In the genomic region with DNA sequence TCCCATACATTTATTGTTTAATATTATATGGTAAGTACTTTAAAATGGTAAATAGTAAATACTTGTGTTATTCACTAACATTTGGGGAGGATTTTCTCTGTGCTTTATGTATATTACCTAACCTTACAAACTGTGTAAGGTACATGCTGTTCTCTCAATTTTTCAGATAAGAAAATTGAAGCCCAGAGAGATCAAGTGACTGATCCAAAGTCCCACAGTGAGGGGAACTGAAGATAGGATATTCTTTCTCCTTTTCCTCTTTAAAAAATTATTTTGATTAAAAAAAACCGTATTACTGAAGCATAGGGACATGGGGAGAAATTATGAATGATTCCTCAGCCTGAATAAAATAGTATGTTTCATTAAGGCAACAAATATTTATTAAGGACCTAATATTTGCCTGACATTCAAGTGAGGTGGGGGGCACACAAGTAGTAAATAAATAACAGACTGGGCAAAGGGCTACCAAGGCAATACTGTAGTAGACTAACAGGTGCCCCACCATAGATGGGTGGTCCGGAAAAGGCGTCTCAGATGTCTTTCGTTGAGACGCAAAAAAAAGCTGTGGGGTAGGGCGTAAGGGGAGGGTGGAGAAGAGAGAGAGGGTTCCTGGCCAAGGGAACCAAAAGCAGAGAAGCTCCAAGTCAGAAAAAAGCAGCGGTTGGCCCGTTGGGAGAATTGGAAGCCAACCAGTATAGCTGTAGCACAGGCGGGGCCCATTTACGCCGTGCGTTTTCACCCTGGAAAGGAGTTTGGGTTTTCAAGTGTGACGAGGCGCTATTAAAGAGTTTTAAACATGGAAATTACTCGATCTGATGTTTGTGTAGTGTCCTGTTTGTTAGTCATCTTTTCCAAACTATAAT, we compare ENCODE assay signal across 8 cellular contexts. TPM values are rescaled to one million over a fixed set of nuclear protein-coding genes. Genes with fewer than 3 reads are reported as not detected.
DNase-seq lines count a peak whose midpoint lies in the region; ATAC-seq, FAIRE-seq and TF ChIP-seq lines count a peak whose summit lies in the region.

No MANE protein-coding gene starts in this region.

- intact Hi-C loops in CD8-positive, alpha-beta T cell (cut with DNase I, micrococcal nuclease) = loop anchor here (1.0 to 5.0 kb wide), 8 partner anchors 158 to 898 kb away; a partner anchor contains a TSS
- intact Hi-C loops in PC-3 (cut with micrococcal nuclease) = loop anchor here (2.0 to 10.0 kb wide), 2 partner anchors 79 to 155 kb away; a partner anchor contains a TSS

- peaks cover 43% of the 10 kb centered on the region for H3K79me2 ChIP-seq in PC-3 (ENCODE audit: low read length)

- H3K9me2 ChIP-seq in PC-3 (replicated peaks; ENCODE audit: low read length) = no peaks in the 10 kb centered on the region

- BruUV-seq in PC-3 (replicated peaks; lab: Mats Ljungman, UMichigan) = TSS peak; percentile 86

- peak overlapping the region; percentile 90 for H3K4me3 Mint-ChIP-seq in CD8-positive, alpha-beta T cell
- peak overlapping the region; percentile 90 for H3K4me3 Mint-ChIP-seq in activated naive CD4-positive, alpha-beta T cell treated with anti-CD3 and anti-CD28 coated beads, Interleukin-2, amount 10 ng/mL, durations not matched to agents 7 days and 5 days
- peak overlapping the region; percentile 87 for H3K4me3 Mint-ChIP-seq in glutamatergic neuron (ENCODE audit: unreplicated experiment)

- DNase-seq in CD8-positive, alpha-beta T cell = peak; percentile 3 to 66 (median 37)
- DNase-seq in PC-3 (peak; percentile 54), glutamatergic neuron (peak; percentile 40), omental fat pad (ENCODE audit: low spot score) (no peak), urothelium cell line (ENCODE audit: low spot score) (peak; percentile 39)
- DNase-seq in activated naive CD4-positive, alpha-beta T cell treated with anti-CD3 and anti-CD28 coated beads, Interleukin-2, amount 10 ng/mL, durations not matched to agents 7 days and 5 days = peak; percentile 60

- peak overlapping the region; percentile 96 for H3K27ac ChIP-seq in CD8-positive, alpha-beta T cell (ENCODE audit: low read depth, low read length)
- peak overlapping the region; percentile 91 for H3K27ac ChIP-seq in PC-3 (ENCODE audit: low read length)

- peaks cover 8% of the 10 kb centered on the region for H3K36me3 Mint-ChIP-seq in CD8-positive, alpha-beta T cell
- H3K36me3 Mint-ChIP-seq in activated naive CD4-positive, alpha-beta T cell treated with anti-CD3 and anti-CD28 coated beads, Interleukin-2, amount 10 ng/mL, durations not matched to agents 7 days and 5 days = peaks cover 1% of the 10 kb centered on the region
- H3K36me3 Mint-ChIP-seq in glutamatergic neuron (ENCODE audit: unreplicated experiment) = no peaks in the 10 kb centered on the region

- H3K4me1 ChIP-seq in CD8-positive, alpha-beta T cell (ENCODE audit: insufficient read depth, low read length) = peaks cover 28% of the 10 kb centered on the region
- H3K4me1 ChIP-seq in PC-3 (ENCODE audit: insufficient read depth, low read length) = peaks cover 25% of the 10 kb centered on the region

- peak overlapping the region; percentile 93 for H3K4me3 ChIP-seq in CD8-positive, alpha-beta T cell (ENCODE audit: low read depth, low read length)
- H3K4me3 ChIP-seq in PC-3 (ENCODE audit: low read length) = peak overlapping the region; percentile 91

- peak overlapping the region; percentile 92 for H2AFZ ChIP-seq in PC-3 (ENCODE audit: low read length)

- no peaks in the 10 kb centered on the region for H3K9me3 Mint-ChIP-seq in CD8-positive, alpha-beta T cell
- H3K9me3 Mint-ChIP-seq in activated naive CD4-positive, alpha-beta T cell treated with anti-CD3 and anti-CD28 coated beads, Interleukin-2, amount 10 ng/mL, durations not matched to agents 7 days and 5 days = no peaks in the 10 kb centered on the region
- peaks cover 3% of the 10 kb centered on the region for H3K9me3 Mint-ChIP-seq in glutamatergic neuron (ENCODE audit: unreplicated experiment)

- no peaks in the 10 kb centered on the region for H3K27me3 ChIP-seq in CD8-positive, alpha-beta T cell (ENCODE audit: insufficient read depth, low read length)
- H3K27me3 ChIP-seq in PC-3 (ENCODE audit: low read length) = no peaks in the 10 kb centered on the region

- no peak for FAIRE-seq in urothelium cell line (lab: Jason Lieb, UNC)

- H3F3A ChIP-seq in PC-3 (ENCODE audit: low read length, unreplicated experiment) = no peaks in the 10 kb centered on the region

- POLR2A ChIA-PET in CD8-positive, alpha-beta T cell (lab: Charles Lee) = interaction anchor here (0.8 to 1.9 kb wide), 9 partner anchors 12 to 160 kb away, joined by 3 to 11 read pairs (median 4); a partner anchor contains a TSS
- POLR2A ChIA-PET in PC-3 (lab: Charles Lee; ENCODE audit: unreplicated experiment) = interaction anchor here (0.7 kb wide), 1 partner anchor 97 kb away, joined by 11 read pairs; no protein-coding TSS in a partner anchor

- CTCF ChIA-PET in CD8-positive, alpha-beta T cell (lab: Charles Lee) = interaction anchor here (0.6 to 1.2 kb wide), 2 partner anchors 14 to 47 kb away, joined by 3 read pairs; a partner anchor contains a TSS
- CTCF ChIA-PET in PC-3 (lab: Charles Lee) = no interaction called here
- CTCF ChIA-PET in activated naive CD4-positive, alpha-beta T cell treated with anti-CD3 and anti-CD28 coated beads, Interleukin-2, amount 10 ng/mL, durations not matched to agents 7 days and 5 days (lab: Charles Lee) = interaction anchor here (0.6 to 2.0 kb wide), 3 partner anchors 24 to 157 kb away, joined by 3 to 9 read pairs (median 3); a partner anchor contains a TSS

- H3K27ac Mint-ChIP-seq in CD8-positive, alpha-beta T cell = peak overlapping the region; percentile 98
- peak overlapping the region; percentile 98 for H3K27ac Mint-ChIP-seq in activated naive CD4-positive, alpha-beta T cell treated with anti-CD3 and anti-CD28 coated beads, Interleukin-2, amount 10 ng/mL, durations not matched to agents 7 days and 5 days
- peak overlapping the region; percentile 62 for H3K27ac Mint-ChIP-seq in glutamatergic neuron (ENCODE audit: unreplicated experiment)

- H3K36me3 ChIP-seq in CD8-positive, alpha-beta T cell (ENCODE audit: insufficient read depth, low read length) = no peaks in the 10 kb centered on the region
- no peaks in the 10 kb centered on the region for H3K36me3 ChIP-seq in PC-3 (ENCODE audit: low read depth, low read length)

- no peak for TF ChIP-seq CTCF in CD8-positive, alpha-beta T cell (IDR thresholded peaks at IDR 0.05)
- TF ChIP-seq CTCF in PC-3 (conservative IDR thresholded peaks at IDR 0.05; ENCODE audit: low read depth, low read length) (no peak), glutamatergic neuron (IDR thresholded peaks at IDR 0.05; ENCODE audit: partially characterized antibody, unreplicated experiment) (no peak), omental fat pad (IDR thresholded peaks at IDR 0.05) (no peak)

- peaks cover 34% of the 10 kb centered on the region for H3K4me1 Mint-ChIP-seq in CD8-positive, alpha-beta T cell (ENCODE audit: low read depth)
- peaks cover 34% of the 10 kb centered on the region for H3K4me1 Mint-ChIP-seq in activated naive CD4-positive, alpha-beta T cell treated with anti-CD3 and anti-CD28 coated beads, Interleukin-2, amount 10 ng/mL, durations not matched to agents 7 days and 5 days
- H3K4me1 Mint-ChIP-seq in glutamatergic neuron (ENCODE audit: low read depth, unreplicated experiment) = peaks cover 20% of the 10 kb centered on the region

- no peaks in the 10 kb centered on the region for H3K27me3 Mint-ChIP-seq in CD8-positive, alpha-beta T cell (ENCODE audit: low read depth)
- no peaks in the 10 kb centered on the region for H3K27me3 Mint-ChIP-seq in activated naive CD4-positive, alpha-beta T cell treated with anti-CD3 and anti-CD28 coated beads, Interleukin-2, amount 10 ng/mL, durations not matched to agents 7 days and 5 days
- H3K27me3 Mint-ChIP-seq in glutamatergic neuron (ENCODE audit: unreplicated experiment) = peaks cover 9% of the 10 kb centered on the region

- no peaks in the 10 kb centered on the region for H3K9me3 ChIP-seq in CD8-positive, alpha-beta T cell (ENCODE audit: low read length)
- no peaks in the 10 kb centered on the region for H3K9me3 ChIP-seq in PC-3 (ENCODE audit: low read length)

- peaks cover 18% of the 10 kb centered on the region for H4K20me1 ChIP-seq in PC-3 (ENCODE audit: low read length)

- H3K9ac ChIP-seq in PC-3 (ENCODE audit: low read length) = peak overlapping the region; percentile 94

- peak overlapping the region; percentile 100 for H3K4me2 ChIP-seq in PC-3 (ENCODE audit: low read length)

- peak; percentile 19 for ATAC-seq in CD8-positive, alpha-beta T cell
- ATAC-seq in HG02943 (IDR thresholded peaks at IDR 0.05; ENCODE audit: low read depth, unreplicated experiment) (peak; percentile 13), PC-3 (peak; percentile 27), omental fat pad (ENCODE audit: low FRiP score) (peak; percentile 53), GM19328 (IDR thresholded peaks at IDR 0.05; ENCODE audit: unreplicated experiment) (no peak)

RNA-seq across cellular contexts. Expression of a gene that starts 0.9 kb away (rescaled TPM):
- 10 to 100 TPM; 27.6 to 30.2 TPM for total RNA-seq in CD8-positive, alpha-beta T cell
- total RNA-seq in PC-3 (2014; rRNA removed) (17.7 and 26.3 TPM in 2 replicates), glutamatergic neuron (ENCODE audit: unreplicated experiment) (32.7 TPM), omental fat pad (10 to 100 TPM; 22.3 to 39.9 (median 30.6) TPM)

RNA-seq across cellular contexts. Expression of a gene that starts 47.0 kb away (rescaled TPM):
- total RNA-seq in CD8-positive, alpha-beta T cell = 10 to 100 TPM; 15.8 TPM
- total RNA-seq in PC-3 (2014; rRNA removed) (15.4 and 17.0 TPM in 2 replicates), glutamatergic neuron (ENCODE audit: unreplicated experiment) (103 TPM), omental fat pad (10 to 100 TPM; 20.5 to 25.1 (median 22.7) TPM)
